Comparison of ENCODE assay signal across 16 cellular contexts in the genomic region with DNA sequence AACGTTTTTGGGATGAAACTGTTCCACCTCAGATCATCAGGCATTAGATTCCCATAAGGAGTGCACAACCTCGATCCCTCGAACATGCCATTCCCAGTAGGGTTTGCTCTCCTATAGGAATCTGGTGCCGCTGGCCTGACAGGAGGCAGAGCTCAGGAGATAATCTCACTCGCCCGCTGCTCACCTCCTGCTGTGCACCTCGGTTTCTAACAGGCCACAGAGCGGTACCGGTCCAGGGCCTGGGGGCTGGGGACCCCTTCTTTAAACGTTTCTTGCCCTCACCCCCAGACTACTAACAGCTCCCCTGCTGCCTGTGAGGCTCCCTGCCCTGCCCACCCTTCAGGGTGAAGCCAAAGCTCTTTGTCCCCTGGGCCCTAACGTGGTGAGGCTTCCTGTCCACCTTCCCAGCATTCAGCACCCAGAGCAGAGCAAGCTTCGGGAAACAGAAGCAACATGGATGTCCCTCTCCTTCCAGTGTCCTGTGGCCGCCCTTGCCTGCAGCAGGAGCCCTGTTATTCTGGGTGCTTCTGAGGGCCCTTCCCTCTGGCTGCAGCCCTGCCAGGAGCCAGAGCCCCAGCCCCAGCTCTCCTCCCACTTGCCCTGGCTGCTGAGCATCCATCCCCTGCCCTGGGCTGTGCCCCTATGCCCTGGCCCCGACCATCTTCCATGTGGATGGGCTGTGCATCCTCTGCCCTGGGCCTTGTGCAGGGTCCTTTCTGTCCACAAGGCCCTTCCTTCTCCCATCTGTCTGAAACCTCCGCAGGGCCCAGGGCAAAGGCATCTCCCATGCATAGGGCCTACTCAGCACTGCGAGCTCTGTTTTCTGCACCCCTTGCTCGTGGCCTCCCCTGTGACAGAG.
"Had no signal": no experiment of that assay in that cellular context is flagged by ENCODE, and none has a peak within 500 bp of the region (broad histone marks: within the 10 kb centered on the region; RNA-seq: fewer than 3 reads in every experiment).

No MANE protein-coding gene starts in this region.

- H3K9me3 Mint-ChIP-seq: activated B cell treated with CpG ODN at 0.5 μM for 24 hours; activated T-cell treated with anti-CD3 and anti-CD28 coated beads, Interleukin-2, amount 50 U/mL, for 4 hours; central memory CD8-positive, alpha-beta T cell; stimulated activated effector memory CD8-positive, alpha-beta T cell treated with anti-CD3 and anti-CD28 coated beads, Interleukin-12 subunit alpha, Interleukin-12 subunit beta, amount 100 ng/mL, for 72 hours; T-helper 1 cell treated with Interleukin-12 subunit alpha and Interleukin-12 subunit beta and Interleukin-4 antibody, amounts not matched to agents 30 μg/mL and 1 μg/mL, for 36 hours had no signal

- H3K27me3 Mint-ChIP-seq: activated B cell treated with CpG ODN at 0.5 μM for 24 hours; central memory CD8-positive, alpha-beta T cell had no signal

- H3K27ac ChIP-seq: heart left ventricle, skin epidermis, suprapubic skin, uterus had no signal

- H3K9me3 ChIP-seq: heart left ventricle, suprapubic skin, uterus had no signal

- H3K27ac Mint-ChIP-seq: activated B cell treated with CpG ODN at 0.5 μM for 24 hours; activated naive CD8-positive, alpha-beta T cell; stimulated activated effector memory CD8-positive, alpha-beta T cell treated with anti-CD3 and anti-CD28 coated beads, Interleukin-12 subunit alpha, Interleukin-12 subunit beta, amount 100 ng/mL, for 72 hours; T-helper 1 cell treated with Interleukin-12 subunit alpha and Interleukin-12 subunit beta and Interleukin-4 antibody, amounts not matched to agents 30 μg/mL and 1 μg/mL, for 36 hours had no signal

- H3K4me3 ChIP-seq: heart left ventricle, skin epidermis, suprapubic skin, uterus had no signal

- H3K4me1 ChIP-seq: suprapubic skin, uterus had no signal

- H3K4me3 Mint-ChIP-seq: activated B cell treated with CpG ODN at 0.5 μM for 24 hours; activated naive CD8-positive, alpha-beta T cell; activated T-cell treated with anti-CD3 and anti-CD28 coated beads, Interleukin-2, amount 50 U/mL, for 4 hours; brain; central memory CD8-positive, alpha-beta T cell; stimulated activated effector memory CD8-positive, alpha-beta T cell treated with anti-CD3 and anti-CD28 coated beads, Interleukin-12 subunit alpha, Interleukin-12 subunit beta, amount 100 ng/mL, for 72 hours; T-helper 1 cell treated with Interleukin-12 subunit alpha and Interleukin-12 subunit beta and Interleukin-4 antibody, amounts not matched to agents 30 μg/mL and 1 μg/mL, for 36 hours had no signal

- H3K36me3 ChIP-seq: heart left ventricle, suprapubic skin, uterus had no signal

- H3K36me3 Mint-ChIP-seq: activated naive CD8-positive, alpha-beta T cell; brain; stimulated activated effector memory CD8-positive, alpha-beta T cell treated with anti-CD3 and anti-CD28 coated beads, Interleukin-12 subunit alpha, Interleukin-12 subunit beta, amount 100 ng/mL, for 72 hours had no signal

- H3K27me3 ChIP-seq: heart left ventricle, suprapubic skin, uterus had no signal

- DNase-seq: activated B cell treated with CpG ODN at 0.5 μM for 24 hours; activated CD4-positive, alpha-beta T cell treated with anti-CD3 and anti-CD28 coated beads, Interleukin-2, amount 50 U/mL, for 1 hour; activated gamma-delta T cell; activated T-cell treated with anti-CD3 and anti-CD28 coated beads, Interleukin-2, amount 50 U/mL, for 4 hours; amygdala; cortex of kidney; foreskin melanocyte; heart left ventricle; uterus had no signal

- ATAC-seq: activated T-cell treated with anti-CD3 and anti-CD28 coated beads, Interleukin-2, amount 50 U/mL, for 4 hours; stimulated activated effector memory CD8-positive, alpha-beta T cell treated with anti-CD3 and anti-CD28 coated beads, Interleukin-12 subunit alpha, Interleukin-12 subunit beta, amount 100 ng/mL, for 72 hours had no signal
